In genomic region chr11:126122863-126123262, GRCh38 we compare ENCODE assay signal across 26 cellular contexts.
DNase-seq lines count a peak whose midpoint lies in the region; ATAC-seq, FAIRE-seq and TF ChIP-seq lines count a peak whose summit lies in the region.
"Had no signal": no experiment of that assay in that cellular context is flagged by ENCODE, and none has a peak within 500 bp of the region (broad histone marks: within the 10 kb centered on the region; RNA-seq: fewer than 3 reads in every experiment).

No MANE protein-coding gene starts in this region.

- 20 to 38% methylated on average over 2 to 3 of the region's 3 CpGs for WGBS in gastroesophageal sphincter (ENCODE audit: low coverage in 1 of 2), 2 donors
- 46 to 77% (median 71%) methylated on average over 3 of the region's 3 CpGs for WGBS in spleen, 5 donors

- H3K27ac Mint-ChIP-seq in T-helper 17 cell (peak overlapping the region; percentile 21), natural killer cell (no peak overlapping the region)
- H3K27ac Mint-ChIP-seq: CD4-positive, CD25-positive, alpha-beta regulatory T cell; stimulated activated naive B cell treated with anti-CD40 and anti-IgM and Interleukin-4, amounts not matched to agents 10 μg/mL and 1 μg/mL and 100 μg/mL, for 72 hours had no signal

- H4K20me1 ChIP-seq in BLaER1, result no peaks in the 10 kb centered on the region

- no peaks in the 10 kb centered on the region for H3K27me3 ChIP-seq in BLaER1
- no peaks in the 10 kb centered on the region for H3K27me3 ChIP-seq in gastroesophageal sphincter
- H3K27me3 ChIP-seq in spleen (replicated peaks in 1 of 7), result no peaks in the 10 kb centered on the region
- H3K27me3 ChIP-seq in left lung, result no peaks in the 10 kb centered on the region
- H3K27me3 ChIP-seq: upper lobe of left lung had no signal

- H3K9ac ChIP-seq in BLaER1, result no peak overlapping the region

- H3K4me1 Mint-ChIP-seq in T-helper 17 cell (no peaks in the 10 kb centered on the region), natural killer cell (no peaks in the 10 kb centered on the region)
- H3K4me1 Mint-ChIP-seq: CD4-positive, CD25-positive, alpha-beta regulatory T cell; stimulated activated naive B cell treated with anti-CD40 and anti-IgM and Interleukin-4, amounts not matched to agents 10 μg/mL and 1 μg/mL and 100 μg/mL, for 72 hours had no signal

- FAIRE-seq in urothelium cell line (lab: Jason Lieb, UNC), result no peak
- FAIRE-seq: colon, GM12891 had no signal

- H3K9me3 Mint-ChIP-seq in natural killer cell, result no peaks in the 10 kb centered on the region
- H3K9me3 Mint-ChIP-seq: CD4-positive, CD25-positive, alpha-beta regulatory T cell; stimulated activated naive B cell treated with anti-CD40 and anti-IgM and Interleukin-4, amounts not matched to agents 10 μg/mL and 1 μg/mL and 100 μg/mL, for 72 hours had no signal

- H3K4me3 ChIP-seq in BLaER1 (no peak overlapping the region), gastroesophageal sphincter (no peak overlapping the region), spleen (no peak overlapping the region), left lung (no peak overlapping the region)
- H3K4me3 ChIP-seq: PC-9, upper lobe of left lung had no signal

- intact Hi-C loops in spleen (cut with DNase I; ENCODE audit: low total_unique reads) (no loop called here), left lung (cut with DNase I) (no loop called here), natural killer cell (cut with micrococcal nuclease) (no loop called here)

- DNase-seq in T-helper 17 cell (no peak), spleen (peak; percentile 23), left lung (no peak), natural killer cell (no peak), urothelium cell line (ENCODE audit: low spot score) (no peak)
- no peak for DNase-seq in activated CD8-positive, alpha-beta memory T cell treated with anti-CD3 and anti-CD28 coated beads, Interleukin-2, amount 50 U/mL, for 4 hours
- DNase-seq: activated naive CD4-positive, alpha-beta T cell treated with anti-CD3 and anti-CD28 coated beads, Interleukin-2, amount 50 U/mL, for 16 hours; activated T-cell treated with anti-CD3 and anti-CD28 coated beads, Interleukin-2, amount 50 U/mL, for 48 hours; CD4-positive, CD25-positive, alpha-beta regulatory T cell; DMS 273 treated with DMSO at 0.1 percent for 48 hours; GDM1; left cardiac atrium; midbrain; NCI-H1105; NCI-H774; nucleus accumbens; PC-9; right cardiac atrium; stimulated activated naive B cell treated with anti-CD40 and anti-IgM and Interleukin-4, amounts not matched to agents 10 μg/mL and 1 μg/mL and 100 μg/mL, for 72 hours; T-helper 9 cell; upper lobe of left lung had no signal

- H3K4me3 Mint-ChIP-seq in T-helper 17 cell (no peak overlapping the region), natural killer cell (no peak overlapping the region)
- H3K4me3 Mint-ChIP-seq: CD4-positive, CD25-positive, alpha-beta regulatory T cell; stimulated activated naive B cell treated with anti-CD40 and anti-IgM and Interleukin-4, amounts not matched to agents 10 μg/mL and 1 μg/mL and 100 μg/mL, for 72 hours had no signal

- peak overlapping the region; percentile 43 for H3K4me2 ChIP-seq in BLaER1
- H3K4me2 ChIP-seq: PC-9 had no signal

- no peak overlapping the region for H3K27ac ChIP-seq in BLaER1
- H3K27ac ChIP-seq in gastroesophageal sphincter, result peak overlapping the region in 3 of 4 donors; percentile 4 to 59 (median 54)
- H3K27ac ChIP-seq in spleen, result no peak overlapping the region
- H3K27ac ChIP-seq in left lung, result no peak overlapping the region
- H3K27ac ChIP-seq: PC-9, upper lobe of left lung had no signal

- no peak for TF ChIP-seq EP300 in gastroesophageal sphincter (IDR thresholded peaks at IDR 0.05)

- H3K9me3 ChIP-seq in BLaER1, result no peaks in the 10 kb centered on the region
- H3K9me3 ChIP-seq in T-helper 17 cell (ENCODE audit: control insufficient read depth, low read length, poor library complexity, severe bottlenecking), result no peaks in the 10 kb centered on the region
- H3K9me3 ChIP-seq in gastroesophageal sphincter, result no peaks in the 10 kb centered on the region
- H3K9me3 ChIP-seq in spleen, result no peaks in the 10 kb centered on the region
- H3K9me3 ChIP-seq in left lung, result no peaks in the 10 kb centered on the region
- H3K9me3 ChIP-seq: upper lobe of left lung had no signal

- H3K36me3 Mint-ChIP-seq in T-helper 17 cell (ENCODE audit: low read depth) (peaks cover 2% of the 10 kb centered on the region), natural killer cell (no peaks in the 10 kb centered on the region)
- H3K36me3 Mint-ChIP-seq: CD4-positive, CD25-positive, alpha-beta regulatory T cell; stimulated activated naive B cell treated with anti-CD40 and anti-IgM and Interleukin-4, amounts not matched to agents 10 μg/mL and 1 μg/mL and 100 μg/mL, for 72 hours had no signal

- H3K27me3 Mint-ChIP-seq in T-helper 17 cell, result peaks cover 5% of the 10 kb centered on the region
- H3K27me3 Mint-ChIP-seq in natural killer cell (ENCODE audit: low read depth in 2 of 2), result peaks cover 0 to 10% of the 10 kb centered on the region in 2 donors
- H3K27me3 Mint-ChIP-seq: CD4-positive, CD25-positive, alpha-beta regulatory T cell had no signal

- H3K36me3 ChIP-seq in BLaER1 (peaks cover 14% of the 10 kb centered on the region; the same call in 1 of the 2 replicates), gastroesophageal sphincter (no peaks in the 10 kb centered on the region), spleen (no peaks in the 10 kb centered on the region), left lung (no peaks in the 10 kb centered on the region)
- H3K36me3 ChIP-seq: upper lobe of left lung had no signal

- TF ChIP-seq CTCF in gastroesophageal sphincter (IDR thresholded peaks at IDR 0.05) (no peak), spleen (IDR thresholded peaks at IDR 0.05 in 8 of 11, conservative IDR thresholded peaks at IDR 0.05 in 3 of 11) (no peak), left lung (IDR thresholded peaks at IDR 0.05) (no peak), natural killer cell (IDR thresholded peaks at IDR 0.05) (no peak)

- ATAC-seq in T-helper 17 cell (no peak), gastroesophageal sphincter (peak; percentile 51), left lung (no peak), natural killer cell (no peak)
- ATAC-seq: activated CD4-positive, CD25-positive, alpha-beta regulatory T cell treated with anti-CD3 and anti-CD28 coated beads, Interleukin-2, amount 50 U/mL, for 24 hours; right cardiac atrium; stimulated activated naive B cell treated with anti-CD40 and anti-IgM and Interleukin-4, amounts not matched to agents 10 μg/mL and 1 μg/mL and 100 μg/mL, for 72 hours had no signal

- TF ChIP-seq POLR2A in gastroesophageal sphincter (IDR thresholded peaks at IDR 0.05) (no peak), spleen (IDR thresholded peaks at IDR 0.05) (no peak)

- H3K4me1 ChIP-seq in BLaER1 (peaks cover 29% of the 10 kb centered on the region), gastroesophageal sphincter (peaks cover 0 to 28% (median 15%) of the 10 kb centered on the region in 3 donors), spleen (no peaks in the 10 kb centered on the region), left lung (no peaks in the 10 kb centered on the region)
- H3K4me1 ChIP-seq: upper lobe of left lung had no signal

Comparison
In these comparisons a context has a peak if more than half of its experiments do, and no peak if none do; other contexts are left out.
1. H3K27ac ChIP-seq: peak in gastroesophageal sphincter (3 of 4); none in BLaER1 (single experiment), spleen (0 of 8) and left lung (0 of 2).